ENCODE assay signal across 8 cellular contexts in genomic region chr12:56358836-56359532, GRCh38. TPM values are rescaled to one million over a fixed set of nuclear protein-coding genes. Genes with fewer than 3 reads are reported as not detected.
DNase-seq lines count a peak whose midpoint lies in the region; ATAC-seq and TF ChIP-seq lines count a peak whose summit lies in the region.

No MANE protein-coding gene starts in this region.

- H4K8ac ChIP-seq in neuronal stem cell (ENCODE audit: low read depth, low read length), result no peak overlapping the region

- H3K9me3 ChIP-seq in heart right ventricle (no peaks in the 10 kb centered on the region), parathyroid adenoma (ENCODE audit: control insufficient read depth, low read length) (no peaks in the 10 kb centered on the region), neuronal stem cell (replicated peaks in 1 of 2; ENCODE audit: control insufficient read depth in 2 of 2, insufficient read depth in 1 of 2, low read depth in 1 of 2, low read length in 2 of 2) (no peaks in the 10 kb centered on the region)

- no peak overlapping the region for H3K23ac ChIP-seq in neuronal stem cell (ENCODE audit: low read depth, low read length, poor library complexity)

- no peak overlapping the region for H3K4ac ChIP-seq in neuronal stem cell (ENCODE audit: low read length)

- DNase-seq in heart right ventricle, result no peak
- DNase-seq in cardiac septum (ENCODE audit: low spot score), result no peak
- peak; percentile 65 for DNase-seq in fibroblast of the conjunctiva (ENCODE audit: low read depth)
- DNase-seq in SHP77 treated with DMSO at 0.1 percent for 48 hours (lab: John Stamatoyannopoulos, UW), result no peak
- DNase-seq in neuronal stem cell (ENCODE audit: low spot score), result no peak
- DNase-seq in activated CD8-positive, alpha-beta memory T cell treated with anti-CD3 and anti-CD28 coated beads, Interleukin-2, amount 50 U/mL, for 4 hours, result no peak

- H4K91ac ChIP-seq in neuronal stem cell (ENCODE audit: low read depth, low read length, poor library complexity), result no peak overlapping the region

- H3K4me1 ChIP-seq in heart right ventricle (peaks cover 0 to 39% (median 25%) of the 10 kb centered on the region in 9 donors), parathyroid adenoma (peaks cover 3% of the 10 kb centered on the region), neuronal stem cell (ENCODE audit: control insufficient read depth in 2 of 2, insufficient read depth in 1 of 2, low read depth in 1 of 2, low read length in 2 of 2) (peaks cover 2 to 7% of the 10 kb centered on the region in 2 donors)

- H3K18ac ChIP-seq in neuronal stem cell (ENCODE audit: low read length), result no peak overlapping the region

- H3K4me2 ChIP-seq in parathyroid adenoma (ENCODE audit: low read length) (peak overlapping the region; percentile 93), neuronal stem cell (ENCODE audit: insufficient read depth, low read length, poor library complexity, severe bottlenecking) (no peak overlapping the region)

- no peaks in the 10 kb centered on the region for H3K79me2 ChIP-seq in parathyroid adenoma

- WGBS in heart right ventricle, 2 donors, result 0 to 21% methylated on average over 1 of the region's 1 CpG
- no CpG with 5 or more reads among the region's 1 CpG for WGBS in neuronal stem cell (ENCODE audit: extremely low coverage in 2 of 2, insufficient read length in 2 of 2, insufficient replicate concordance in 1 of 2), 2 donors

- H2AFZ ChIP-seq in parathyroid adenoma (peak overlapping the region; percentile 71), neuronal stem cell (ENCODE audit: low read length) (no peak overlapping the region)

- TF ChIP-seq CTCF in heart right ventricle (IDR thresholded peaks at IDR 0.05) (no peak), VCaP (conservative IDR thresholded peaks at IDR 0.05) (no peak), parathyroid adenoma (IDR thresholded peaks at IDR 0.05) (no peak)

- H2BK120ac ChIP-seq in neuronal stem cell (ENCODE audit: low read depth, low read length), result no peak overlapping the region

- H2AK5ac ChIP-seq in neuronal stem cell (ENCODE audit: low read depth, low read length), result no peak overlapping the region

- H2BK12ac ChIP-seq in neuronal stem cell (ENCODE audit: low read length), result no peak overlapping the region

- ATAC-seq in heart right ventricle, result no peak

- H3K27ac ChIP-seq in heart right ventricle (peak overlapping the region in 9 of 10 donors; percentile 64 to 95 (median 90)), VCaP (peak overlapping the region; percentile 93), parathyroid adenoma (peak overlapping the region; percentile 75), neuronal stem cell (replicated peaks; ENCODE audit: low read length) (no peak overlapping the region)

- intact Hi-C loops in heart right ventricle (cut with DNase I) (loop anchor here in 2 of 10 donors (5.0 to 10.0 kb wide), 2 partner anchors 42 to 106 kb away; partner anchors contain the start of genes CNPY2 (in 1 of the 2) and SPRYD4 (in 1 of the 2)), cardiac septum (cut with DNase I) (no loop called here)

- H3K27me3 ChIP-seq in heart right ventricle (no peaks in the 10 kb centered on the region), parathyroid adenoma (ENCODE audit: control insufficient read depth, insufficient read depth, low read length) (no peaks in the 10 kb centered on the region), neuronal stem cell (ENCODE audit: control insufficient read depth in 3 of 3, insufficient read depth in 3 of 3, low read depth in 1 of 3, low read length in 3 of 3) (peaks cover 0 to 4% (median 0%) of the 10 kb centered on the region in 3 experiments)

- H3K14ac ChIP-seq in neuronal stem cell (ENCODE audit: low read length), result no peak overlapping the region

- no peak overlapping the region for H2BK15ac ChIP-seq in neuronal stem cell (ENCODE audit: low read length)

- H3K36me3 ChIP-seq in heart right ventricle (peaks cover 0 to 37% (median 24%) of the 10 kb centered on the region in 9 donors), parathyroid adenoma (ENCODE audit: control insufficient read depth, insufficient read depth, low read length) (no peaks in the 10 kb centered on the region), neuronal stem cell (replicated peaks in 1 of 2; ENCODE audit: control insufficient read depth in 2 of 2, insufficient read depth in 2 of 2, low read length in 2 of 2) (peaks cover 18 to 28% of the 10 kb centered on the region in 2 donors)

- H2BK5ac ChIP-seq in neuronal stem cell (ENCODE audit: low read length), result no peak overlapping the region

- no peaks in the 10 kb centered on the region for H3K79me1 ChIP-seq in neuronal stem cell (ENCODE audit: low read depth, low read length)

- H3K9ac ChIP-seq in parathyroid adenoma (peak overlapping the region; percentile 49), neuronal stem cell (ENCODE audit: low read depth, low read length, poor library complexity) (no peak overlapping the region)

- H3K4me3 ChIP-seq in heart right ventricle (peak overlapping the region; percentile 61 to 98 (median 84)), parathyroid adenoma (ENCODE audit: low read depth, low read length) (peak overlapping the region; percentile 96), neuronal stem cell (ENCODE audit: low read length in 2 of 2) (peak overlapping the region in 1 of 2 donors; percentile 82)

RNA-seq across cellular contexts. Expression of gene STAT2, which starts 0.9 kb away (rescaled TPM):
- total RNA-seq in heart right ventricle (100 to 1,000 TPM in 1 of 10 donors, 10 to 100 TPM in 9; 30.8 to 107 (median 38.7) TPM), cardiac septum (41.1 TPM)
- 10 to 100 TPM; 16.9 to 52.6 TPM for polyA plus RNA-seq in heart right ventricle
- 22.3 TPM for polyA plus RNA-seq in neuronal stem cell (2013, experiment 1 of 2)
- 24.5 TPM for polyA plus RNA-seq in neuronal stem cell (2013, experiment 2 of 2)

RNA-seq across cellular contexts. Expression of gene APOF, which starts 3.7 kb away (rescaled TPM):
- total RNA-seq in heart right ventricle (not detected), cardiac septum (not detected)
- not detected for polyA plus RNA-seq in heart right ventricle
- polyA plus RNA-seq in neuronal stem cell (2013, experiment 1 of 2), result not detected
- polyA plus RNA-seq in neuronal stem cell (2013, experiment 2 of 2), result not detected

RNA-seq across cellular contexts. Expression of gene IL23A, which starts 20.3 kb away (rescaled TPM):
- total RNA-seq in heart right ventricle, result under 1 TPM in 5 of 10 donors, not detected in 5; 0.23 to 0.57 (median 0.44) TPM
- under 1 TPM in 1 of 2 donors, not detected in 1; 0.20 TPM for polyA plus RNA-seq in heart right ventricle
- not detected for total RNA-seq in cardiac septum
- polyA plus RNA-seq in neuronal stem cell (2013, experiment 1 of 2), result 0.17 TPM
- 0.32 TPM for polyA plus RNA-seq in neuronal stem cell (2013, experiment 2 of 2)

RNA-seq across cellular contexts. Expression of gene PAN2, which starts 25.2 kb away (rescaled TPM):
- total RNA-seq in heart right ventricle, result 10 to 100 TPM; 23.6 to 64.4 (median 38.1) TPM
- 10 to 100 TPM; 20.6 to 85.3 TPM for polyA plus RNA-seq in heart right ventricle
- 46.3 TPM for total RNA-seq in cardiac septum
- polyA plus RNA-seq in neuronal stem cell (2013, experiment 1 of 2), result 34.2 TPM
- polyA plus RNA-seq in neuronal stem cell (2013, experiment 2 of 2), result 33.0 TPM

RNA-seq across cellular contexts. Expression of gene CNPY2, which starts 43.2 kb away (rescaled TPM):
- 10 to 100 TPM; 22.3 to 51.0 (median 38.7) TPM for total RNA-seq in heart right ventricle
- polyA plus RNA-seq in heart right ventricle, result 10 to 100 TPM; 76.2 to 88.2 TPM
- 38.0 TPM for total RNA-seq in cardiac septum
- 129 TPM for polyA plus RNA-seq in neuronal stem cell (2013, experiment 1 of 2)
- polyA plus RNA-seq in neuronal stem cell (2013, experiment 2 of 2), result 132 TPM
